16 cellular contexts compared by ENCODE assay signal in the genomic region with DNA sequence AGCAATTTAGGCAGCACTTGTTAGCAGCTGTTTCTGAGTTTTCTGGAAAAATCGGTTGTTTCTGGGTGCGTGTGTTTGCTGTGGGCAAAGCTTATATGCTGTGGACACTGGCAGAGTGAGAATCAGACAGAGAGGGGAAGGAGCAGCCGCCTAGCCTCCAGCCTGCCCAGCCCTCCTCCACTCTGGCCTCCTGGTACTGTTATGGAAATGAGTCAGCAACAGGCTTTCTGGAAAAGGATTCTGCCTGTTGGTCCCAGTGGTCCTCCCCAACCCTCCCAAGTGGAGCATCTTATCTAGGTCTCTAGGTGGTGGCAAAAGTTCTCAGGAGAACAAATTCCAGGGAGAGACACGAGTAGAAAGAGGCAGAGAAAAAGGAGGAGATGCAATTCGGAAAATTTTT. TPM values are rescaled to one million over a fixed set of nuclear protein-coding genes. Genes with fewer than 3 reads are reported as not detected.
A peak's percentile ranks its signal among the peaks of the same experiment; 100 is the strongest.
DNase-seq lines count a peak whose midpoint lies in the region; ATAC-seq and TF ChIP-seq lines count a peak whose summit lies in the region.
"Had no signal": no experiment of that assay in that cellular context is flagged by ENCODE, and none has a peak within 500 bp of the region (broad histone marks: within the 10 kb centered on the region; RNA-seq: fewer than 3 reads in every experiment).

No MANE protein-coding gene starts in this region.

- H3K9me3 ChIP-seq in right cardiac atrium (ENCODE audit: control insufficient read depth, low read length): no peaks in the 10 kb centered on the region
- H3K9me3 ChIP-seq in Caco-2: no peaks in the 10 kb centered on the region
- H3K9me3 ChIP-seq: lower lobe of right lung had no signal

- H3K27ac Mint-ChIP-seq in Caco-2 (ENCODE audit: unreplicated experiment): no peak overlapping the region
- H3K27ac Mint-ChIP-seq: activated naive CD8-positive, alpha-beta T cell treated with anti-CD3 and anti-CD28 coated beads for 36 hours; nephron progenitor cell had no signal

- H3K36me3 Mint-ChIP-seq in Caco-2 (ENCODE audit: insufficient read depth, unreplicated experiment): peaks cover 14% of the 10 kb centered on the region
- H3K36me3 Mint-ChIP-seq: activated naive CD8-positive, alpha-beta T cell treated with anti-CD3 and anti-CD28 coated beads for 36 hours had no signal

- H3K4me3 ChIP-seq in right cardiac atrium (ENCODE audit: low read length) (no peak overlapping the region), Caco-2 (ENCODE audit: low read depth, low read length) (no peak overlapping the region)
- H3K4me3 ChIP-seq: lower lobe of right lung had no signal

- no peaks in the 10 kb centered on the region for H3K27me3 ChIP-seq in right cardiac atrium (ENCODE audit: control insufficient read depth, insufficient read depth)
- H3K27me3 ChIP-seq in Caco-2 (replicated peaks; ENCODE audit: control insufficient read depth, insufficient read depth, low read length): no peaks in the 10 kb centered on the region

- H3K9me3 Mint-ChIP-seq in Caco-2 (ENCODE audit: unreplicated experiment): no peaks in the 10 kb centered on the region
- H3K9me3 Mint-ChIP-seq: activated naive CD8-positive, alpha-beta T cell treated with anti-CD3 and anti-CD28 coated beads for 36 hours; nephron progenitor cell had no signal

- no peaks in the 10 kb centered on the region for H3K27me3 Mint-ChIP-seq in Caco-2 (ENCODE audit: insufficient read depth, unreplicated experiment)
- H3K27me3 Mint-ChIP-seq: activated naive CD8-positive, alpha-beta T cell treated with anti-CD3 and anti-CD28 coated beads for 36 hours; IgD-negative memory B cell had no signal

- no peak for DNase-seq in right cardiac atrium
- no peak for DNase-seq in Right ventricle myocardium superior
- peak; percentile 41 for DNase-seq in iPS-NIHi11 (ENCODE audit: low spot score)
- no peak for DNase-seq in NCI-H2081 treated with DMSO at 0.1 percent for 48 hours (lab: John Stamatoyannopoulos, UW)
- no peak for DNase-seq in Caco-2
- DNase-seq in NCI-H510A (lab: John Stamatoyannopoulos, UW): no peak
- DNase-seq: activated CD8-positive, alpha-beta memory T cell treated with anti-CD3 and anti-CD28 coated beads, Interleukin-2, amount 50 U/mL, for 48 hours; activated naive CD8-positive, alpha-beta T cell treated with anti-CD3 and anti-CD28 coated beads for 36 hours; effector CD4-positive, alpha-beta T cell; lower lobe of right lung; nephron progenitor cell; PC-3 had no signal

- H3K27ac ChIP-seq in right cardiac atrium (ENCODE audit: low read length) (peak overlapping the region; percentile 13), cingulate gyrus (ENCODE audit: low read depth, low read length) (peak overlapping the region; percentile 10)
- H3K27ac ChIP-seq: lower lobe of right lung had no signal

- POLR2A ChIA-PET in Caco-2 (lab: Charles Lee): no interaction called here

- no peaks in the 10 kb centered on the region for H3K4me1 Mint-ChIP-seq in Caco-2 (ENCODE audit: low read depth, unreplicated experiment)
- H3K4me1 Mint-ChIP-seq: activated naive CD8-positive, alpha-beta T cell treated with anti-CD3 and anti-CD28 coated beads for 36 hours; IgD-negative memory B cell had no signal

- peaks cover 2% of the 10 kb centered on the region for H3K4me1 ChIP-seq in right cardiac atrium (ENCODE audit: control insufficient read depth, insufficient read depth, low read length)
- H3K4me1 ChIP-seq in Caco-2: peaks cover 8% of the 10 kb centered on the region; the same call in 1 of the 2 replicates

- CTCF ChIA-PET in Caco-2 (lab: Charles Lee): interaction anchor here (1.4 to 2.4 kb wide), 3 partner anchors 42 to 93 kb away, joined by 7 to 27 read pairs (median 8); a partner anchor contains a TSS

- no peak for TF ChIP-seq CTCF in Caco-2 (IDR thresholded peaks at IDR 0.05; ENCODE audit: insufficient read depth in 1 of 2, low read depth in 1 of 2, low read length in 1 of 2, severe bottlenecking in 1 of 2, unreplicated experiment in 1 of 2)

- no peaks in the 10 kb centered on the region; the same call in none of the 2 replicates for H3K36me3 ChIP-seq in Caco-2 (ENCODE audit: control insufficient read depth, insufficient read depth, low read length)
- H3K36me3 ChIP-seq: lower lobe of right lung had no signal

- ATAC-seq in right cardiac atrium (peak in 1 of 2 donors; percentile 17), Right ventricle myocardium superior (ENCODE audit: poor library complexity) (no peak), HG03159 (IDR thresholded peaks at IDR 0.05; ENCODE audit: unreplicated experiment) (no peak)
- ATAC-seq: lower lobe of right lung, PC-3 had no signal

- H3K4me3 Mint-ChIP-seq in Caco-2 (ENCODE audit: unreplicated experiment): no peak overlapping the region
- H3K4me3 Mint-ChIP-seq: activated naive CD8-positive, alpha-beta T cell treated with anti-CD3 and anti-CD28 coated beads for 36 hours; IgD-negative memory B cell; nephron progenitor cell had no signal

- no TSS peak for BruUV-seq in Caco-2 (replicated peaks; lab: Mats Ljungman, UMichigan)

- 60% methylated on average over 5 of the region's 5 CpGs for WGBS in right cardiac atrium

- intact Hi-C loops in right cardiac atrium (cut with DNase I): loop anchor here (5.0 kb wide), 1 partner anchor 106 kb away; no protein-coding TSS in a partner anchor
- intact Hi-C loops in Right ventricle myocardium superior (cut with DNase I): loop anchor here (5.0 kb wide), 1 partner anchor 106 kb away; no protein-coding TSS in a partner anchor
- intact Hi-C loops in Caco-2 (cut with micrococcal nuclease; ENCODE audit: unreplicated experiment): loop anchor here (1.0 to 2.0 kb wide), 2 partner anchors 37 to 93 kb away; no protein-coding TSS in a partner anchor

RNA-seq across cellular contexts. Expression of a gene that starts 42.2 kb away (rescaled TPM):
- total RNA-seq in right cardiac atrium (not detected), Right ventricle myocardium superior (not detected), Caco-2 (2022) (20.4 and 25.9 TPM in 2 replicates)
- not detected for polyA plus RNA-seq in right cardiac atrium
- total RNA-seq: NCI-H460 had no signal
- polyA plus RNA-seq: IgD-negative memory B cell had no signal

RNA-seq across cellular contexts. Expression of a gene that starts 59.7 kb away (rescaled TPM):
- total RNA-seq in right cardiac atrium: not detected
- not detected for polyA plus RNA-seq in right cardiac atrium
- not detected for total RNA-seq in Right ventricle myocardium superior
- total RNA-seq in Caco-2 (2022): 2.9 and 3.3 TPM in 2 replicates
- total RNA-seq: activated naive CD8-positive, alpha-beta T cell treated with anti-CD3 and anti-CD28 coated beads for 36 hours; lower lobe of right lung; NCI-H460 had no signal
- polyA plus RNA-seq: IgD-negative memory B cell had no signal

Comparison
In these comparisons a context has a peak if more than half of its experiments do, and no peak if none do; other contexts are left out.
1. RNA of a gene that starts 42.2 kb away (total RNA-seq): 20.4 to 25.9 TPM in Caco-2; not detected in right cardiac atrium and not detected in Right ventricle myocardium superior (single experiment); every median in the first group is over 10 times any median in the second.